8 cellular contexts compared by ENCODE assay signal in genomic region chr1:39490596-39491145, GRCh38. TPM values are rescaled to one million over a fixed set of nuclear protein-coding genes. Genes with fewer than 3 reads are reported as not detected.
DNase-seq lines count a peak whose midpoint lies in the region; ATAC-seq and TF ChIP-seq lines count a peak whose summit lies in the region.

No MANE protein-coding gene starts in this region.

- no peaks in the 10 kb centered on the region for H3K4me1 ChIP-seq in foreskin keratinocyte

- in situ Hi-C loops in ACHN (cut with HindIII; ENCODE audit: low pct_ligation_motif_present, low pct_unique_long_range_greater_than_20kb, low sequenced_read_pairs), result no loop called here

- TF ChIP-seq CTCF in foreskin keratinocyte (conservative IDR thresholded peaks at IDR 0.05) (no peak), progenitor cell of endocrine pancreas (IDR thresholded peaks at IDR 0.05; ENCODE audit: unreplicated experiment) (no peak)

- H3K27me3 Mint-ChIP-seq in progenitor cell of endocrine pancreas, result peaks cover 40% of the 10 kb centered on the region

- no peak overlapping the region for H3K27ac Mint-ChIP-seq in progenitor cell of endocrine pancreas

- peaks cover 5% of the 10 kb centered on the region for H3K4me1 Mint-ChIP-seq in progenitor cell of endocrine pancreas (ENCODE audit: low read depth)

- peaks cover 6% of the 10 kb centered on the region for H3K36me3 Mint-ChIP-seq in progenitor cell of endocrine pancreas (ENCODE audit: insufficient read depth)

- H3K27ac ChIP-seq in foreskin keratinocyte, result no peak overlapping the region

- ATAC-seq in GM18909 (IDR thresholded peaks at IDR 0.05; ENCODE audit: poor library complexity, unreplicated experiment) (peak; percentile 27), HG03342 (IDR thresholded peaks at IDR 0.05; ENCODE audit: unreplicated experiment) (peak; percentile 11), foreskin keratinocyte (peak; percentile 17), GM18873 (IDR thresholded peaks at IDR 0.05; ENCODE audit: low FRiP score, unreplicated experiment) (no peak)

- peaks cover 50% of the 10 kb centered on the region for H3K27me3 ChIP-seq in foreskin keratinocyte

- H3K4me3 Mint-ChIP-seq in progenitor cell of endocrine pancreas (ENCODE audit: low read depth), result peak overlapping the region; percentile 50

- no peaks in the 10 kb centered on the region for H3K9me3 Mint-ChIP-seq in progenitor cell of endocrine pancreas (ENCODE audit: low read depth)

- peak; percentile 31 for DNase-seq in activated CD4-positive, alpha-beta T cell treated with anti-CD3 and anti-CD28 coated beads for 48 hours
- DNase-seq in foreskin keratinocyte, result no peak
- no peak for DNase-seq in progenitor cell of endocrine pancreas (ENCODE audit: low spot score, unreplicated experiment)
- DNase-seq in SIG-M5 treated with dmso at 0.1 percent for 504 hours (lab: John Stamatoyannopoulos, UW; ENCODE audit: unreplicated experiment), result no peak
- DNase-seq in ACHN, result no peak

RNA-seq across cellular contexts. Expression of gene BMP8A, which starts 0.8 kb away (rescaled TPM):
- total RNA-seq in foreskin keratinocyte, result not detected in 2 replicates
- polyA plus RNA-seq in foreskin keratinocyte, result not detected in 2 replicates
- 0.67 and 0.71 TPM in 2 replicates for total RNA-seq in progenitor cell of endocrine pancreas
